Comparison of ENCODE assay signal across 8 cellular contexts in genomic region chr7:108415821-108416536, GRCh38. TPM values are rescaled to one million over a fixed set of nuclear protein-coding genes. Genes with fewer than 3 reads are reported as not detected.
DNase-seq lines count a peak whose midpoint lies in the region; ATAC-seq, FAIRE-seq and TF ChIP-seq lines count a peak whose summit lies in the region.

No MANE protein-coding gene starts in this region.

- ATAC-seq in HG02610 (IDR thresholded peaks at IDR 0.05; ENCODE audit: unreplicated experiment), result peak; percentile 76

- H3K4me1 ChIP-seq in small intestine (ENCODE audit: control insufficient read depth in 2 of 2, insufficient read depth in 1 of 2, low read depth in 1 of 2, low read length in 1 of 2), result no peaks in the 10 kb centered on the region

- 57 to 74% (median 60%) methylated on average over 8 of the region's 8 CpGs for WGBS in small intestine, 3 donors

- peaks cover 0 to 2% of the 10 kb centered on the region in 2 donors for H3K27me3 ChIP-seq in small intestine (ENCODE audit: control insufficient read depth in 2 of 2, insufficient read depth in 2 of 2, low read length in 2 of 2)

- no peak for TF ChIP-seq CTCF in GM12865 (IDR thresholded peaks at IDR 0.05; ENCODE audit: insufficient read depth, low read depth, low read length, missing control alignments)

- no peaks in the 10 kb centered on the region for H3K9me3 ChIP-seq in small intestine (ENCODE audit: control insufficient read depth, low read depth)

- no peak overlapping the region for H3K27ac ChIP-seq in small intestine (ENCODE audit: low read depth in 1 of 2, low read length in 1 of 2)

- no peaks in the 10 kb centered on the region for H3K36me3 ChIP-seq in small intestine (ENCODE audit: control insufficient read depth in 2 of 2, insufficient read depth in 2 of 2, low read length in 2 of 2)

- H3K4me3 ChIP-seq in GM12865 (ENCODE audit: low read depth, low read length) (peak overlapping the region; percentile 11), small intestine (ENCODE audit: low read depth in 1 of 2, low read length in 2 of 2) (no peak overlapping the region)

- DNase-seq in A172 (ENCODE audit: low spot score) (peak; percentile 59), GM12865 (ENCODE audit: low read depth) (peak; percentile 80), NAMALWA (ENCODE audit: low spot score) (peak; percentile 88), UCSD-AML1 (lab: John Stamatoyannopoulos, UW; ENCODE audit: unreplicated experiment) (peak; percentile 8), kidney glomerular epithelial cell (lab: John Stamatoyannopoulos, UW) (peak; percentile 42), small intestine (no peak)
- DNase-seq in effector CD8-positive, alpha-beta T cell (lab: John Stamatoyannopoulos, UW), result no peak

- FAIRE-seq in small intestine (lab: Jason Lieb, UNC), result no peak

RNA-seq across cellular contexts. Expression of gene NRCAM, which starts 40.3 kb away (rescaled TPM):
- 0.16 and 0.86 TPM in 2 replicates for total RNA-seq in A172 (2014; rRNA removed; shearing (Covaris generic))
- polyA plus RNA-seq in small intestine, result 1 to 10 TPM in 1 of 3 donors, under 1 TPM in 2; 0.27 to 2.3 (median 0.45) TPM

Comparison
In these comparisons a context has a peak if more than half of its experiments do, and no peak if none do; other contexts are left out.
1. DNase-seq: peak in A172 (single experiment), GM12865 (single experiment), NAMALWA (single experiment), UCSD-AML1 (single experiment) and kidney glomerular epithelial cell (single experiment); none in effector CD8-positive, alpha-beta T cell (single experiment) and small intestine (single experiment).